13 cellular contexts compared by ENCODE assay signal in genomic region chr2:127735537-127736399, GRCh38. TPM values are rescaled to one million over a fixed set of nuclear protein-coding genes. Genes with fewer than 3 reads are reported as not detected.
DNase-seq lines count a peak whose midpoint lies in the region; ATAC-seq, FAIRE-seq and TF ChIP-seq lines count a peak whose summit lies in the region.
"Had no signal": no experiment of that assay in that cellular context is flagged by ENCODE, and none has a peak within 500 bp of the region (broad histone marks: within the 10 kb centered on the region; RNA-seq: fewer than 3 reads in every experiment).

No MANE protein-coding gene starts in this region.

- TF ChIP-seq CTCF in A549 (IDR thresholded peaks at IDR 0.05) (no peak), kidney (IDR thresholded peaks at IDR 0.05; ENCODE audit: borderline replicate concordance, extremely low read depth, insufficient read depth) (no peak)

- TF ChIP-seq EP300 in A549 (IDR thresholded peaks at IDR 0.05), result no peak

- no peak for TF ChIP-seq RAD21 in A549 (conservative IDR thresholded peaks at IDR 0.05 in 1 of 2, IDR thresholded peaks at IDR 0.05 in 1 of 2)

- H3K27ac ChIP-seq in A549 (peak overlapping the region; percentile 87 to 89), kidney (ENCODE audit: low read depth in 2 of 2, low read length in 2 of 2) (no peak overlapping the region)

- no peak for TF ChIP-seq POLR2A in A549 (IDR thresholded peaks at IDR 0.05; ENCODE audit: low read length)

- H3K9ac ChIP-seq in kidney (ENCODE audit: low read length in 2 of 2), result no peak overlapping the region

- peak; percentile 25 to 65 for DNase-seq in A549 (ENCODE audit: low read depth in 1 of 2, low spot score in 1 of 2)
- peak; percentile 77 for DNase-seq in glomerular visceral epithelial cell (ENCODE audit: extremely low spot score)
- DNase-seq in Ammon's horn (ENCODE audit: low spot score), result no peak
- no peak for DNase-seq in H7
- DNase-seq in kidney, result no peak
- no peak for DNase-seq in SIG-M5 treated with dmso at 0.1 percent for 504 hours (lab: John Stamatoyannopoulos, UW; ENCODE audit: unreplicated experiment)
- DNase-seq: activated CD4-positive, alpha-beta T cell treated with anti-CD3 and anti-CD28 coated beads, Interleukin-2, amount 50 U/mL, for 48 hours; MV-4-11; NCI-H526 treated with DMSO at 0.1 percent for 48 hours; stimulated activated CD4-positive, alpha-beta T cell treated with anti-CD3 and anti-CD28 coated beads, Interleukin-4, amount 100 ng/mL, for 1 hour had no signal

- no peaks in the 10 kb centered on the region for H3K36me3 ChIP-seq in H7 (replicated peaks; ENCODE audit: control insufficient read depth, insufficient read depth, low read length)
- H3K36me3 ChIP-seq in kidney (ENCODE audit: control insufficient read depth in 1 of 2, insufficient read depth in 2 of 2, low read length in 2 of 2), result no peaks in the 10 kb centered on the region

- FAIRE-seq in A549 (lab: Jason Lieb, UNC) (no peak), kidney (lab: Jason Lieb, UNC) (no peak)
- FAIRE-seq: G401.6 had no signal

- H3K27me3 ChIP-seq in H7 (ENCODE audit: control insufficient read depth, insufficient read depth, low read length), result no peaks in the 10 kb centered on the region

- intact Hi-C loops in kidney (cut with DNase I), result no loop called here

- H3K4me1 ChIP-seq in A549, result peaks cover 61% of the 10 kb centered on the region
- peaks cover 9 to 20% of the 10 kb centered on the region in 2 donors for H3K4me1 ChIP-seq in kidney (ENCODE audit: control insufficient read depth in 1 of 2, insufficient read depth in 1 of 2, low read depth in 1 of 2, low read length in 2 of 2)

- ATAC-seq in A549 (peak; percentile 70 to 77), GM19452 (IDR thresholded peaks at IDR 0.05; ENCODE audit: unreplicated experiment) (peak; percentile 79), HG03342 (IDR thresholded peaks at IDR 0.05; ENCODE audit: unreplicated experiment) (peak; percentile 61)

- H3K9me3 ChIP-seq in A549 (no peaks in the 10 kb centered on the region), kidney (ENCODE audit: control insufficient read depth in 1 of 2, low read length in 2 of 2) (no peaks in the 10 kb centered on the region)

- peak overlapping the region; percentile 80 for H3K4me2 ChIP-seq in A549

- CTCF ChIA-PET in A549 (lab: Yijun Ruan, JAX), result interaction anchor here (0.6 to 1.0 kb wide), 2 partner anchors 12 to 144 kb away, joined by 3 read pairs; no protein-coding TSS in a partner anchor

- WGBS in A549 (ENCODE audit: missing lambda C conversion rate), result 0% methylated on average over 3 of the region's 3 CpGs

- H3K4me3 ChIP-seq in A549, result peak overlapping the region; percentile 12; the same call in 2 of the 3 replicates
- no peak overlapping the region for H3K4me3 ChIP-seq in H7 (ENCODE audit: insufficient read depth, low read depth, low read length)
- peak overlapping the region in 1 of 2 donors; percentile 25 for H3K4me3 ChIP-seq in kidney (ENCODE audit: low read length in 2 of 2)

- POLR2A ChIA-PET in A549 (lab: Yijun Ruan, JAX), result no interaction called here

TF ChIP-seq in A549, 52 proteins besides CTCF, POLR2A, EP300 and RAD21:
- TF ChIP-seq CBX8 (IDR thresholded peaks at IDR 0.05) (no peak), TP53 (CRISPR knock-in tag; IDR thresholded peaks at IDR 0.05) (no peak), MAZ (IDR thresholded peaks at IDR 0.05; ENCODE audit: borderline replicate concordance, low read depth, low read length) (no peak), KDM1A (IDR thresholded peaks at IDR 0.05; ENCODE audit: low read depth) (no peak), MYC (IDR thresholded peaks at IDR 0.05; ENCODE audit: borderline replicate concordance, low read length) (no peak), FOXS1 (CRISPR knock-in tag; IDR thresholded peaks at IDR 0.05) (no peak), JUN (IDR thresholded peaks at IDR 0.05) (peak in 1 of 2 experiments; percentile 86; a peak in 1 of 5 replicates), PHF8 (IDR thresholded peaks at IDR 0.05; ENCODE audit: borderline replicate concordance, low read depth) (no peak), MAFK (IDR thresholded peaks at IDR 0.05; ENCODE audit: partially characterized antibody) (no peak), KDM5A (IDR thresholded peaks at IDR 0.05) (no peak), NPAS2 (CRISPR knock-in tag; IDR thresholded peaks at IDR 0.05; ENCODE audit: borderline replicate concordance) (no peak), CEBPB (IDR thresholded peaks at IDR 0.05) (peak; percentile 75 to 83), SREBF2 (IDR thresholded peaks at IDR 0.05) (no peak), TFCP2L1 (CRISPR knock-in tag; IDR thresholded peaks at IDR 0.05) (no peak), HDAC2 (IDR thresholded peaks at IDR 0.05) (no peak), EHF (CRISPR knock-in tag; IDR thresholded peaks at IDR 0.05) (no peak), JUNB (IDR thresholded peaks at IDR 0.05) (peak; percentile 65), EHMT2 (IDR thresholded peaks at IDR 0.05; ENCODE audit: low read depth) (no peak), FOSL2 (IDR thresholded peaks at IDR 0.05) (peak; percentile 54), FOSL2 (CRISPR knock-in tag; IDR thresholded peaks at IDR 0.05) (peak; percentile 84), CHD2 (IDR thresholded peaks at IDR 0.05; ENCODE audit: low read length, partially characterized antibody) (no peak), E2F6 (IDR thresholded peaks at IDR 0.05; ENCODE audit: borderline replicate concordance, low read depth) (no peak), HOXA7 (CRISPR knock-in tag; IDR thresholded peaks at IDR 0.05) (no peak), RFX5 (IDR thresholded peaks at IDR 0.05) (no peak), ZFP36 (IDR thresholded peaks at IDR 0.05; ENCODE audit: borderline replicate concordance, partially characterized antibody) (no peak), ZNF302 (CRISPR knock-in tag; IDR thresholded peaks at IDR 0.05) (no peak), CBX2 (IDR thresholded peaks at IDR 0.05; ENCODE audit: borderline replicate concordance, low read depth) (no peak), SMC3 (IDR thresholded peaks at IDR 0.05) (no peak), ZSCAN20 (CRISPR knock-in tag; IDR thresholded peaks at IDR 0.05) (no peak), ESRRA (IDR thresholded peaks at IDR 0.05; ENCODE audit: borderline replicate concordance, low read length) (no peak), HOXB5 (CRISPR knock-in tag; IDR thresholded peaks at IDR 0.05) (no peak)
- TF ChIP-seq, protein P1, sequence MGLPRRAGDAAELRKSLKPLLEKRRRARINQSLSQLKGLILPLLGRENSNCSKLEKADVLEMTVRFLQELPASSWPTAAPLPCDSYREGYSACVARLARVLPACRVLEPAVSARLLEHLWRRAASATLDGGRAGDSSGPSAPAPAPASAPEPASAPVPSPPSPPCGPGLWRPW (IDR thresholded peaks at IDR 0.05), result peak; percentile 35; the same call in 1 of the 2 replicates
- TF ChIP-seq, protein P2, sequence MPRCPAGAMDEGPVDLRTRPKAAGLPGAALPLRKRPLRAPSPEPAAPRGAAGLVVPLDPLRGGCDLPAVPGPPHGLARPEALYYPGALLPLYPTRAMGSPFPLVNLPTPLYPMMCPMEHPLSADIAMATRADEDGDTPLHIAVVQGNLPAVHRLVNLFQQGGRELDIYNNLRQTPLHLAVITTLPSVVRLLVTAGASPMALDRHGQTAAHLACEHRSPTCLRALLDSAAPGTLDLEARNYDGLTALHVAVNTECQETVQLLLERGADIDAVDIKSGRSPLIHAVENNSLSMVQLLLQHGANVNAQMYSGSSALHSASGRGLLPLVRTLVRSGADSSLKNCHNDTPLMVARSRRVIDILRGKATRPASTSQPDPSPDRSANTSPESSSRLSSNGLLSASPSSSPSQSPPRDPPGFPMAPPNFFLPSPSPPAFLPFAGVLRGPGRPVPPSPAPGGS (IDR thresholded peaks at IDR 0.05), result peak; percentile 67; the same call in 2 of the 3 replicates
- TF ChIP-seq, protein P3, sequence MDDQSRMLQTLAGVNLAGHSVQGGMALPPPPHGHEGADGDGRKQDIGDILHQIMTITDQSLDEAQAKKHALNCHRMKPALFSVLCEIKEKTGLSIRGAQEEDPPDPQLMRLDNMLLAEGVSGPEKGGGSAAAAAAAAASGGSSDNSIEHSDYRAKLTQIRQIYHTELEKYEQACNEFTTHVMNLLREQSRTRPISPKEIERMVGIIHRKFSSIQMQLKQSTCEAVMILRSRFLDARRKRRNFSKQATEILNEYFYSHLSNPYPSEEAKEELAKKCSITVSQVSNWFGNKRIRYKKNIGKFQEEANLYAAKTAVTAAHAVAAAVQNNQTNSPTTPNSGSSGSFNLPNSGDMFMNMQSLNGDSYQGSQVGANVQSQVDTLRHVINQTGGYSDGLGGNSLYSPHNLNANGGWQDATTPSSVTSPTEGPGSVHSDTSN (IDR thresholded peaks at IDR 0.05), result no peak
TF ChIP-seq in A549: peak in this region for 6.

RNA-seq across cellular contexts. Expression of gene SFT2D3, which starts 34.5 kb away (rescaled TPM):
- 9.4 and 10.4 TPM in 2 replicates for polyA plus RNA-seq in A549 (2011; rRNA removed)
- polyA plus RNA-seq in A549 (2012; cell fraction: cytosol; rRNA removed), result 3.7 and 5.6 TPM in 2 replicates
- polyA plus RNA-seq in A549 (2012; cell fraction: nucleus; rRNA removed), result 3.6 and 3.7 TPM in 2 replicates
- 4.2 to 4.9 TPM (median 4.5 TPM) in 3 replicates for polyA plus RNA-seq in A549 (2017; fragmentation: RNase III; extraction: RNeasy Plus Mini Kit Qiagen cat#74134 plus additional on column Dnase treatment)
- 3.3 and 3.9 TPM in 2 replicates for polyA minus RNA-seq in A549 (2011; rRNA and poly(A)+ RNA removed)
- total RNA-seq in H7 (2014; rRNA removed; shearing (Covaris generic)), result 10.5 and 13.4 TPM in 2 replicates
- total RNA-seq in kidney, result 9.3 TPM
- polyA plus RNA-seq in kidney (ENCODE audit: insufficient read depth, low read depth, low replicate concordance), result 5.1 TPM

Comparison
In these comparisons a context has a peak if more than half of its experiments do, and no peak if none do; other contexts are left out.
1. DNase-seq: peak in A549 (2 of 2) and glomerular visceral epithelial cell (single experiment); none in Ammon's horn (single experiment), H7 (single experiment), kidney (single experiment) and SIG-M5 treated with dmso at 0.1 percent for 504 hours (single experiment).
2. H3K27ac ChIP-seq: peak in A549 (2 of 2); none in kidney (0 of 2).
3. Peak in every context shown above with its lines, with median percentiles within 50 percentile points of each other: ATAC-seq.